8 cellular contexts compared by ENCODE assay signal in genomic region chr10:83991986-83992753, GRCh38.
DNase-seq lines count a peak whose midpoint lies in the region; ATAC-seq and TF ChIP-seq lines count a peak whose summit lies in the region.

No MANE protein-coding gene starts in this region.

- intact Hi-C loops in left lung (cut with DNase I): no loop called here

- H3K36me3 ChIP-seq in left lung: no peaks in the 10 kb centered on the region

- DNase-seq in A172 (ENCODE audit: low spot score) (peak; percentile 25), SK-N-DZ (ENCODE audit: low spot score) (peak; percentile 57), left lung (no peak), DMS79 (lab: John Stamatoyannopoulos, UW) (no peak), SW 1271 (lab: John Stamatoyannopoulos, UW) (no peak)
- no peak for DNase-seq in activated naive CD4-positive, alpha-beta T cell treated with Interleukin-2 at 50 U/mL for 16 hours

- no peaks in the 10 kb centered on the region for H3K4me1 ChIP-seq in left lung

- TF ChIP-seq CTCF in GM12872 (IDR thresholded peaks at IDR 0.05; ENCODE audit: insufficient read depth, low read depth, low read length): peak; percentile 64
- no peak for TF ChIP-seq CTCF in left lung (IDR thresholded peaks at IDR 0.05)

- H3K27ac ChIP-seq in left lung: no peak overlapping the region

- no peaks in the 10 kb centered on the region for H3K27me3 ChIP-seq in left lung

- H3K4me3 ChIP-seq in left lung: no peak overlapping the region

- ATAC-seq in HG03342 (IDR thresholded peaks at IDR 0.05; ENCODE audit: unreplicated experiment): peak; percentile 42
- peak; percentile 33 for ATAC-seq in left lung

- H3K9me3 ChIP-seq in left lung: no peaks in the 10 kb centered on the region

Comparison
In these comparisons a context has a peak if more than half of its experiments do, and no peak if none do; other contexts are left out.
1. DNase-seq: peak in A172 (single experiment) and SK-N-DZ (single experiment); none in left lung (0 of 2), DMS79 (single experiment), SW 1271 (0 of 2) and activated naive CD4-positive, alpha-beta T cell treated with Interleukin-2 at 50 U/mL for 16 hours (single experiment).